ENCODE assay signal across 13 cellular contexts in the genomic region with DNA sequence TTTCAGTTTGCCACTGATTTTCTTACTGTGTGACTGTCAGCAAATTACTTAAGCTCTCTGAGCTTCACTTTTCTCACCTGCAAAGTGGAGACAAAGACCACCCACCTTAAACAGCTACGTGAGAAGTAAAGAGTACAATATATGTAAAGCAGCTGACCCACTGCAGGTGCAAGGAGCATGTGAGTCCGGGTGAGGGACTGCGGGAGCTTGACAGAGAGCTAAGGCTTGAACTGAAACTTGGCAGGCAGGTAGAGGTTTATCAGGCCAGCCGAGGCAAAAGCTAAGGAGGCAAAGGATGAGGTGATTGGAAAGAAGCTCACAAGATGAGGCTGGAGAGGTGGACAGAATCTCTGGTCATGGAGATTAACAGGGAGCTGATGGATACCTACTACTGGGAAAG.
"Had no signal": no experiment of that assay in that cellular context is flagged by ENCODE, and none has a peak within 500 bp of the region (broad histone marks: within the 10 kb centered on the region; RNA-seq: fewer than 3 reads in every experiment).

No MANE protein-coding gene starts in this region.

- H3K27ac ChIP-seq: esophagus muscularis mucosa, gastroesophageal sphincter, upper lobe of left lung, WERI-Rb-1 had no signal

- H3K4me1 ChIP-seq: upper lobe of left lung had no signal

- DNase-seq: activated CD4-positive, alpha-beta T cell treated with anti-CD3 and anti-CD28 coated beads, Interleukin-2, amount 50 U/mL, for 4 hours; activated naive CD4-positive, alpha-beta T cell; anterior cingulate cortex; effector CD8-positive, alpha-beta T cell; heart left ventricle; kidney glomerular epithelial cell; left ventricle myocardium superior; occipital lobe; stimulated activated naive CD8-positive, alpha-beta T cell treated with anti-CD3 and anti-CD28 coated beads, Interleukin-15, amount 100 ng/mL, for 72 hours; upper lobe of left lung; WERI-Rb-1 had no signal

- ATAC-seq: gastroesophageal sphincter; left ventricle myocardium superior; stimulated activated naive CD8-positive, alpha-beta T cell treated with anti-CD3 and anti-CD28 coated beads, Interleukin-15, amount 100 ng/mL, for 72 hours had no signal

- H3K36me3 ChIP-seq: upper lobe of left lung, WERI-Rb-1 had no signal

- H3K9me3 ChIP-seq: esophagus muscularis mucosa, gastroesophageal sphincter, heart left ventricle, upper lobe of left lung had no signal

- H3K27me3 ChIP-seq: esophagus muscularis mucosa, gastroesophageal sphincter, heart left ventricle, upper lobe of left lung had no signal

- H3K4me3 ChIP-seq: esophagus muscularis mucosa, gastroesophageal sphincter, heart left ventricle, upper lobe of left lung had no signal
